Comparison of ENCODE assay signal across 9 cellular contexts in the genomic region with DNA sequence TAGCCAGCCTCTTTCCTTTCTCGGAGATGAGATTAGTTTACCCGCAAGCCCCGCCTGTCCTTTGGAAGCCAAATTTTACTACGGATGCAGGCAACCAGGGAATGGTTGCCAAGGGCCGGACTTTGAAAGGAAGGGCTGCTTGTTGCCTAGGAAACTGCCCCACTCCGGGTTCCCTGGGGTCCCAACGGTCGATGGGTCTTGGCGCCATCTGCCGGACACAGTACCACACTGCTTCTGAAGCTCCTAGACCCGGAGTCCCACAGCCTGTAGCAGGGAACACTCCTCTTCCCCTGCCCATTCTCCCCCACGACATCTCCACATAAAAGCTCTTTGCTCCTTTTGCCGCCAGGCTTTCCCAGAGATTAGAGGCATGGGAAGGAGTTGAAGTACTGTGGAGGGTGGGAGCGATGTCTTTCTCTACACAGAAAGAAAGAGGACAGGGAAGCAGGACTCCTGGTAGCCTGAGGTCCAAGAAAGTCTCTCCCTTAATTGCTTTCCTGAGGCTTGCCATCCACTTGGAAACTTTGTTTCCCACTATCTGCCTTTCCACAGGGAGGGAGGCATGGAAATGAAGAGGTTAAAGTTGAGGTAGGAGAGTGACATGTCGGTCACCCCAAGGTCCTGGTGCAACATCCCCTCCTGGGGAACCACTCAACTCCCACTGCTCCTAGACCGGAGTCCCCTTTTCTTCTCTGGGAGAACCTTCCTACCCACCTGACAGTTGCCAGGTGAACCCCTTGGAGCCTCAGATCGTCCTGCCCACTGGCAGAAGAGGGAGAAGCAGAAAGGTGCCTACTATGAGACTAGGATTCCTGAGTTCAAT. TPM values are rescaled to one million over a fixed set of nuclear protein-coding genes. Genes with fewer than 3 reads are reported as not detected.
DNase-seq lines count a peak whose midpoint lies in the region; ATAC-seq, FAIRE-seq and TF ChIP-seq lines count a peak whose summit lies in the region.
"Had no signal": no experiment of that assay in that cellular context is flagged by ENCODE, and none has a peak within 500 bp of the region (broad histone marks: within the 10 kb centered on the region; RNA-seq: fewer than 3 reads in every experiment).

No MANE protein-coding gene starts in this region.

- no peaks in the 10 kb centered on the region for H3K9me3 Mint-ChIP-seq in activated CD8-positive, alpha-beta T cell treated with anti-CD3 and anti-CD28 coated beads, Interleukin-2, amount 10 ng/mL, durations not matched to agents 7 days and 5 days (ENCODE audit: insufficient read depth)
- H3K9me3 Mint-ChIP-seq: stimulated activated naive CD8-positive, alpha-beta T cell treated with anti-CD3 and anti-CD28 coated beads, Interleukin-15, Interleukin-2, amounts not matched to agents 100 ng/mL and 50 ng/mL, for 24 hours had no signal

- no peak overlapping the region for H3K4ac ChIP-seq in H1 (replicated peaks; ENCODE audit: insufficient read length, low read depth, low read length)

- ATAC-seq in HG03135 (IDR thresholded peaks at IDR 0.05; ENCODE audit: unreplicated experiment) = peak; percentile 67
- ATAC-seq in activated CD8-positive, alpha-beta T cell treated with anti-CD3 and anti-CD28 coated beads, Interleukin-2, amount 10 ng/mL, durations not matched to agents 7 days and 5 days = peak; percentile 84

- no peak overlapping the region for H3K56ac ChIP-seq in H1 (replicated peaks; ENCODE audit: insufficient read length, low read depth, low read length)

- H2AFZ ChIP-seq in H1 (ENCODE audit: low read length) = 0 out of 2 replicates have a peak overlapping the region, but pooled peaks have one; percentile 46

- no peak overlapping the region for H2AK5ac ChIP-seq in H1 (ENCODE audit: low read depth, low read length)

- no peak overlapping the region for H2BK5ac ChIP-seq in H1 (ENCODE audit: low read depth, low read length)

- no peaks in the 10 kb centered on the region; the same call in 1 of the 2 replicates for H3K23me2 ChIP-seq in H1 (ENCODE audit: low read depth, low read length)

- H4K20me1 ChIP-seq in H1 (replicated peaks in 1 of 2; ENCODE audit: control insufficient read depth in 1 of 2, insufficient read depth in 2 of 2, low read length in 2 of 2) = no peaks in the 10 kb centered on the region

- H2BK15ac ChIP-seq in H1 (ENCODE audit: low read length) = no peak overlapping the region

- 15% methylated on average over 17 of the region's 17 CpGs; no CpG with 5 or more reads in 1 of the 2 experiments for WGBS in H1 (ENCODE audit: extremely low coverage in 1 of 2, insufficient coverage in 1 of 2, insufficient read length in 1 of 2, insufficient replicate concordance in 2 of 2, low coverage in 1 of 2, low lambda C conversion rate in 2 of 2, missing lambda C conversion rate in 1 of 2), 2 experiments

- no peak overlapping the region for H3K14ac ChIP-seq in H1 (ENCODE audit: insufficient read length)

- H3K79me1 ChIP-seq in H1 (ENCODE audit: low read depth, low read length) = no peaks in the 10 kb centered on the region

- H2BK20ac ChIP-seq in H1 (ENCODE audit: low read length) = no peak overlapping the region

- TF ChIP-seq CTCF in H1 (IDR thresholded peaks at IDR 0.05; ENCODE audit: control extremely low read depth in 1 of 3, insufficient read depth in 1 of 3, low read depth in 1 of 3, low read length in 3 of 3) = peak; percentile 84 to 95 (median 93)

- H4K5ac ChIP-seq in H1 (ENCODE audit: insufficient read length, low read depth, low read length) = no peak overlapping the region

- H4K8ac ChIP-seq in H1 (ENCODE audit: extremely low read depth, insufficient read depth, low read length) = no peak overlapping the region

- H3K27me3 Mint-ChIP-seq in activated CD8-positive, alpha-beta T cell treated with anti-CD3 and anti-CD28 coated beads, Interleukin-2, amount 10 ng/mL, durations not matched to agents 7 days and 5 days (ENCODE audit: low read depth) = peaks cover 4% of the 10 kb centered on the region

- peaks cover 0 to 11% (median 9%) of the 10 kb centered on the region in 4 experiments; a peak in 6 of 7 replicates for H3K4me1 ChIP-seq in H1 (replicated peaks in 1 of 4; ENCODE audit: control insufficient read depth in 3 of 4, insufficient read depth in 4 of 4, low read length in 3 of 4)

- H3K18ac ChIP-seq in H1 (ENCODE audit: extremely low read depth, low read length) = no peak overlapping the region

- 0 out of 4 replicates have a peak overlapping the region, but pooled peaks of 1 of the 2 experiments have one; percentile 2 for H3K4me2 ChIP-seq in H1 (ENCODE audit: insufficient read depth in 1 of 2, low read depth in 2 of 2, low read length in 2 of 2)

- no peak overlapping the region for H3K27ac ChIP-seq in H1 (ENCODE audit: low read depth, low read length)

- TF ChIP-seq POLR2A in GM12892 (IDR thresholded peaks at IDR 0.05; ENCODE audit: low read depth, low read length) = no peak
- TF ChIP-seq POLR2A in H1 (IDR thresholded peaks at IDR 0.05; ENCODE audit: control extremely low read depth in 1 of 2, low read depth in 2 of 2, low read length in 2 of 2) = no peak

- no peak overlapping the region for H3K9ac ChIP-seq in H1 (replicated peaks in 1 of 4; ENCODE audit: extremely low read depth in 1 of 4, low read depth in 3 of 4, low read length in 3 of 4)

- H3K79me2 ChIP-seq in H1 (ENCODE audit: control insufficient read depth in 1 of 2, insufficient read depth in 2 of 2, low read length in 2 of 2) = no peaks in the 10 kb centered on the region

- H3K4me3 Mint-ChIP-seq in activated CD8-positive, alpha-beta T cell treated with anti-CD3 and anti-CD28 coated beads, Interleukin-2, amount 10 ng/mL, durations not matched to agents 7 days and 5 days = no peak overlapping the region
- H3K4me3 Mint-ChIP-seq: stimulated activated naive CD8-positive, alpha-beta T cell treated with anti-CD3 and anti-CD28 coated beads, Interleukin-15, Interleukin-2, amounts not matched to agents 100 ng/mL and 50 ng/mL, for 24 hours had no signal

- peaks cover 0 to 6% (median 0%) of the 10 kb centered on the region in 4 experiments; a peak in 2 of 7 replicates for H3K27me3 ChIP-seq in H1 (replicated peaks in 1 of 4; ENCODE audit: control insufficient read depth in 3 of 4, extremely low read depth in 1 of 4, insufficient read depth in 3 of 4, low read length in 3 of 4)

- H3K36me3 ChIP-seq in H1 (ENCODE audit: control insufficient read depth in 2 of 4, insufficient read depth in 4 of 4, low read length in 3 of 4) = no peaks in the 10 kb centered on the region

- DNase-seq in 8988T (peak; percentile 92), GM12892 (ENCODE audit: insufficient read length) (peak; percentile 92), NCI-H526 treated with DMSO at 0.1 percent for 48 hours (lab: John Stamatoyannopoulos, UW) (peak; percentile 44), H1 (ENCODE audit: low read depth in 1 of 2, low spot score in 2 of 2) (peak; percentile 78 to 96), middle frontal gyrus (ENCODE audit: extremely low spot score, low spot score) (peak; percentile 76)
- peak; percentile 78 for DNase-seq in activated CD8-positive, alpha-beta T cell treated with anti-CD3 and anti-CD28 coated beads, Interleukin-2, amount 10 ng/mL, durations not matched to agents 7 days and 5 days
- DNase-seq in stimulated activated CD8-positive, alpha-beta memory T cell treated with anti-CD3 and anti-CD28 coated beads, Interleukin-7, amount 100 ng/mL, for 1 hour (ENCODE audit: low read depth in 2 of 2) = peak; percentile 37 to 46

- H4K91ac ChIP-seq in H1 (replicated peaks; ENCODE audit: insufficient read length, low read length) = no peak overlapping the region

- peaks cover 2% of the 10 kb centered on the region for H3K4me1 Mint-ChIP-seq in activated CD8-positive, alpha-beta T cell treated with anti-CD3 and anti-CD28 coated beads, Interleukin-2, amount 10 ng/mL, durations not matched to agents 7 days and 5 days (ENCODE audit: low read depth)

- TF ChIP-seq RAD21 in H1 (IDR thresholded peaks at IDR 0.05 in 1 of 2, conservative IDR thresholded peaks at IDR 0.05 in 1 of 2; ENCODE audit: low read depth in 2 of 2, low read length in 2 of 2) = peak; percentile 81 to 86

- no peak for TF ChIP-seq EP300 in H1 (IDR thresholded peaks at IDR 0.05; ENCODE audit: borderline replicate concordance in 1 of 2, low read depth in 2 of 2, low read length in 2 of 2)

- FAIRE-seq in GM12892 (lab: Jason Lieb, UNC) = peak; percentile 48
- FAIRE-seq in H1 (lab: Jason Lieb, UNC) = no peak

- no peaks in the 10 kb centered on the region for H3K9me3 ChIP-seq in H1 (ENCODE audit: insufficient read depth in 2 of 2, low read depth in 1 of 2, low read length in 1 of 2)

- H2BK12ac ChIP-seq in H1 (ENCODE audit: low read depth, low read length) = peak overlapping the region; percentile 22; the same call in 1 of the 2 replicates

- H2BK120ac ChIP-seq in H1 (replicated peaks; ENCODE audit: low read depth, low read length) = no peak overlapping the region

- no peak overlapping the region; a peak in 1 of 8 replicates for H3K4me3 ChIP-seq in H1 (ENCODE audit: extremely low read depth in 1 of 4, insufficient read depth in 2 of 4, low read depth in 3 of 4, low read length in 4 of 4)

- peaks cover 2% of the 10 kb centered on the region for H3K36me3 Mint-ChIP-seq in activated CD8-positive, alpha-beta T cell treated with anti-CD3 and anti-CD28 coated beads, Interleukin-2, amount 10 ng/mL, durations not matched to agents 7 days and 5 days (ENCODE audit: low read depth)

- POLR2A ChIA-PET in activated CD8-positive, alpha-beta T cell treated with anti-CD3 and anti-CD28 coated beads, Interleukin-2, amount 10 ng/mL, durations not matched to agents 7 days and 5 days (lab: Charles Lee) = no interaction called here
- POLR2A ChIA-PET in H1 (lab: Charles Lee; ENCODE audit: partially characterized antibody) = interaction anchor here (0.8 to 2.1 kb wide), 6 partner anchors 10 to 44 kb away, joined by 3 to 11 read pairs (median 4); partner anchors contain the start of gene RBM28

- H3K23ac ChIP-seq in H1 (ENCODE audit: insufficient read length) = no peak overlapping the region

- no peak overlapping the region for H3K27ac Mint-ChIP-seq in activated CD8-positive, alpha-beta T cell treated with anti-CD3 and anti-CD28 coated beads, Interleukin-2, amount 10 ng/mL, durations not matched to agents 7 days and 5 days
- H3K27ac Mint-ChIP-seq: stimulated activated naive CD8-positive, alpha-beta T cell treated with anti-CD3 and anti-CD28 coated beads, Interleukin-15, Interleukin-2, amounts not matched to agents 100 ng/mL and 50 ng/mL, for 24 hours had no signal

- CTCF ChIA-PET in activated CD8-positive, alpha-beta T cell treated with anti-CD3 and anti-CD28 coated beads, Interleukin-2, amount 10 ng/mL, durations not matched to agents 7 days and 5 days (lab: Charles Lee) = interaction anchor here (0.6 to 11.9 kb wide), 35 partner anchors 8 to 681 kb away, joined by 3 to 258 read pairs (median 5); partner anchors contain the start of genes CALU, HILPDA and RBM28
- CTCF ChIA-PET in H1 (lab: Charles Lee; ENCODE audit: partially characterized antibody) = interaction anchor here (0.7 to 19.2 kb wide), 18 partner anchors 8 to 88 kb away, joined by 3 to 345 read pairs (median 8); partner anchors contain the start of genes IMPDH1, METTL2B, PRRT4 and RBM28

RNA-seq across cellular contexts. Expression of gene IMPDH1, which starts 21.9 kb away (rescaled TPM):
- polyA plus RNA-seq in GM12892 (2012; ENCODE audit: missing spikeins) = 20.6 TPM
- 10 to 100 TPM; 75.3 to 80.8 TPM for total RNA-seq in activated CD8-positive, alpha-beta T cell treated with anti-CD3 and anti-CD28 coated beads, Interleukin-2, amount 10 ng/mL, durations not matched to agents 7 days and 5 days
- total RNA-seq in H1 (2021; fragmentation: NEBNext Ultra II Directional; extraction: Animal tissue kit (Norgen Biotek cat#: 25700)) = 44.0 and 45.8 TPM in 2 replicates
- polyA plus RNA-seq in H1 (2011; rRNA removed) = 45.8 and 65.7 TPM in 2 replicates
- 43.6 TPM for polyA plus RNA-seq in H1 (2011; cell fraction: cytosol; rRNA removed)
- polyA plus RNA-seq in H1 (2011; cell fraction: nucleus; rRNA removed) = 114 TPM
- polyA plus RNA-seq in H1 (2012, experiment 1 of 2) = 25.6 to 53.4 TPM (median 41.9 TPM) in 4 replicates
- 34.0 TPM for polyA plus RNA-seq in H1 (2012, experiment 2 of 2)
- 24.3 TPM for polyA plus RNA-seq in H1 (2013, experiment 1 of 2)
- polyA plus RNA-seq in H1 (2013, experiment 2 of 2) = 24.7 TPM
- polyA minus RNA-seq in H1 (2011; rRNA and poly(A)+ RNA removed) = 45.8 and 49.4 TPM in 2 replicates
- 24.7 TPM for polyA minus RNA-seq in H1 (2011; cell fraction: cytosol; rRNA and poly(A)+ RNA removed)
- 44.8 TPM for polyA minus RNA-seq in H1 (2011; cell fraction: nucleus; rRNA and poly(A)+ RNA removed)

RNA-seq across cellular contexts. Expression of gene PRRT4, which starts 26.4 kb away (rescaled TPM):
- not detected for polyA plus RNA-seq in GM12892 (2012; ENCODE audit: missing spikeins)
- total RNA-seq in activated CD8-positive, alpha-beta T cell treated with anti-CD3 and anti-CD28 coated beads, Interleukin-2, amount 10 ng/mL, durations not matched to agents 7 days and 5 days = under 1 TPM in 1 of 2 experiments, not detected in 1; 0.16 TPM
- 0.34 and 0.69 TPM in 2 replicates for total RNA-seq in H1 (2021; fragmentation: NEBNext Ultra II Directional; extraction: Animal tissue kit (Norgen Biotek cat#: 25700))
- 1.0 and 2.4 TPM in 2 replicates for polyA plus RNA-seq in H1 (2011; rRNA removed)
- 0.85 TPM for polyA plus RNA-seq in H1 (2011; cell fraction: cytosol; rRNA removed)
- polyA plus RNA-seq in H1 (2011; cell fraction: nucleus; rRNA removed) = 2.1 TPM
- 0.40 to 1.2 TPM (median 0.82 TPM) in 4 replicates for polyA plus RNA-seq in H1 (2012, experiment 1 of 2)
- polyA plus RNA-seq in H1 (2012, experiment 2 of 2) = 0.54 TPM
- 1.1 TPM for polyA plus RNA-seq in H1 (2013, experiment 1 of 2)
- 1.2 TPM for polyA plus RNA-seq in H1 (2013, experiment 2 of 2)
- 0.47 TPM in 1 of 2 replicates, not detected in the other for polyA minus RNA-seq in H1 (2011; rRNA and poly(A)+ RNA removed)
- polyA minus RNA-seq in H1 (2011; cell fraction: cytosol; rRNA and poly(A)+ RNA removed) = 1.2 TPM
- polyA minus RNA-seq in H1 (2011; cell fraction: nucleus; rRNA and poly(A)+ RNA removed) = 2.0 TPM

RNA-seq across cellular contexts. Expression of gene RBM28, which starts 44.2 kb away (rescaled TPM):
- 27.5 TPM for polyA plus RNA-seq in GM12892 (2012; ENCODE audit: missing spikeins)
- 10 to 100 TPM; 40.4 to 43.3 TPM for total RNA-seq in activated CD8-positive, alpha-beta T cell treated with anti-CD3 and anti-CD28 coated beads, Interleukin-2, amount 10 ng/mL, durations not matched to agents 7 days and 5 days
- 65.3 and 68.0 TPM in 2 replicates for total RNA-seq in H1 (2021; fragmentation: NEBNext Ultra II Directional; extraction: Animal tissue kit (Norgen Biotek cat#: 25700))
- polyA plus RNA-seq in H1 (2011; rRNA removed) = 9.6 and 12.8 TPM in 2 replicates
- polyA plus RNA-seq in H1 (2011; cell fraction: cytosol; rRNA removed) = 22.5 TPM
- polyA plus RNA-seq in H1 (2011; cell fraction: nucleus; rRNA removed) = 29.4 TPM
- polyA plus RNA-seq in H1 (2012, experiment 1 of 2) = 42.6 to 66.7 TPM (median 46.6 TPM) in 4 replicates
- polyA plus RNA-seq in H1 (2012, experiment 2 of 2) = 5.3 TPM
- 33.8 TPM for polyA plus RNA-seq in H1 (2013, experiment 1 of 2)
- polyA plus RNA-seq in H1 (2013, experiment 2 of 2) = 32.7 TPM
- polyA minus RNA-seq in H1 (2011; rRNA and poly(A)+ RNA removed) = 15.3 and 17.3 TPM in 2 replicates
- 27.2 TPM for polyA minus RNA-seq in H1 (2011; cell fraction: cytosol; rRNA and poly(A)+ RNA removed)
- polyA minus RNA-seq in H1 (2011; cell fraction: nucleus; rRNA and poly(A)+ RNA removed) = 21.5 TPM

Comparison
In these comparisons a context has a peak if more than half of its experiments do, and no peak if none do; other contexts are left out.
1. DNase-seq: peak in every context shown above with its lines; median percentile 92 in 8988T; 92 in GM12892; 87 in H1; 78 in activated CD8-positive, alpha-beta T cell treated with anti-CD3 and anti-CD28 coated beads, Interleukin-2, amount 10 ng/mL, durations not matched to agents 7 days and 5 days; 76 in middle frontal gyrus; 44 in NCI-H526 treated with DMSO at 0.1 percent for 48 hours; 42 in stimulated activated CD8-positive, alpha-beta memory T cell treated with anti-CD3 and anti-CD28 coated beads, Interleukin-7, amount 100 ng/mL, for 1 hour.